22 cellular contexts compared by ENCODE assay signal in the genomic region with DNA sequence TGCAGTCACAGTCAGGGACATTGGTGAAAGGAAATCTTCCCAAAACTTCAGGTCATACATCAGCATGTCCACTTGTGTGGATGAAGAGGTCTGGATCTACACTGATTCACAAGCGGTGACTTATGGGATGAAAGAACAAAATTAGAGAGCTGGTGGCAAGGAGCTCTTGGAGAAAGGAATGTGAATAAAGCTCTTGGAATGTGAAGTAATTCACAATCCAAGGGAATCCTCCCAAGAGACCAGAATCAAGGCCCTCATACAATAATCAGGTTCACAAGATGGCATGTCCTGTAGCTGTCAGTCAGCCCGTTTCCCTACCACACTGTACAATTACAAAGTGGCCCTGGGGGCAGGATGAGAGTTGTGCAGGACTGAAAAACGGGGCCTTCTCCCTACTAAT.
"Had no signal": no experiment of that assay in that cellular context is flagged by ENCODE, and none has a peak within 500 bp of the region (broad histone marks: within the 10 kb centered on the region; RNA-seq: fewer than 3 reads in every experiment).

No MANE protein-coding gene starts in this region.

- H3K4me1 ChIP-seq: left ventricle myocardium inferior, transverse colon, uterus had no signal

- H3K4me2 ChIP-seq: smooth muscle cell had no signal

- FAIRE-seq: frontal cortex had no signal

- H3K4me3 ChIP-seq: left ventricle myocardium inferior, smooth muscle cell, transverse colon, uterus had no signal

- DNase-seq: activated B cell treated with CpG ODN at 0.5 μM for 24 hours; activated CD4-positive, alpha-beta T cell treated with anti-CD3 and anti-CD28 coated beads for 36 hours; activated CD4-positive, alpha-beta T cell treated with anti-CD3 and anti-CD28 coated beads, Interleukin-2, amount 50 U/mL, for 4 hours; activated CD8-positive, alpha-beta memory T cell treated with anti-CD3 and anti-CD28 coated beads for 24 hours; activated CD8-positive, alpha-beta memory T cell treated with anti-CD3 and anti-CD28 coated beads, Interleukin-2, amount 50 U/mL, for 4 hours; activated naive CD4-positive, alpha-beta T cell; activated T-cell treated with anti-CD3 and anti-CD28 coated beads, Interleukin-2, amount 50 U/mL, for 24 hours; cortex of kidney; glutamatergic neuron; hippocampal formation; kidney glomerular epithelial cell; left ventricle myocardium inferior; naive thymus-derived CD4-positive, alpha-beta T cell; stimulated activated CD4-positive, alpha-beta T cell treated with anti-CD3 and anti-CD28 coated beads, Interleukin-15, amount 100 ng/mL, for 24 hours; T1000; transverse colon; uterus had no signal

- H3K27me3 ChIP-seq: transverse colon, uterus had no signal

- H3K36me3 ChIP-seq: left ventricle myocardium inferior, transverse colon, uterus had no signal

- ATAC-seq: activated CD4-positive, alpha-beta T cell treated with anti-CD3 and anti-CD28 coated beads for 36 hours; naive thymus-derived CD4-positive, alpha-beta T cell; sciatic nerve; stimulated activated memory B cell treated with anti-CD40 and anti-IgM and Interleukin-4, amounts not matched to agents 10 μg/mL and 1 μg/mL and 100 μg/mL, for 72 hours had no signal

- H3K27ac ChIP-seq: epithelial cell of prostate, left ventricle myocardium inferior, transverse colon, uterus had no signal

- H3K9me3 ChIP-seq: left ventricle myocardium inferior, transverse colon, uterus had no signal
